In the genomic region with DNA sequence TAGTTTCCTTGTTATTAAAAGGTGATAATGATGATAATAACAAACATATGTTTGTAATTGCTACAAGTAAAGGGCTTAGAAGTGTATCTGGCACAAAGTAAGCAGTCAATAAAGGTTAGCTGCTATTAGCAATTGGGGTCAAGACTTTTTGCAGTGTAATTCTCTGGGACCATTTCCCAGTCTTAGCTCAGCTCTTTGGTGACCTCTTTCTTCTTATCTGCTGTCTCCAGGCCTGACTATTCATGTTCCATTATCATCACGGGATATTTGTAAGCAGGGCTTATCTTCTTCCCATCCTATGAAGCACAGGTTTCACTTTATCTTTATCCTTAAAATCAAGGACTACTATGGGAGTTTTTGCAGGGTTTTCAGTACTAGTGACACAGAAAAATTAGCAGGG, we compare ENCODE assay signal across 10 cellular contexts.
DNase-seq lines count a peak whose midpoint lies in the region; ATAC-seq and TF ChIP-seq lines count a peak whose summit lies in the region.
"Had no signal": no experiment of that assay in that cellular context is flagged by ENCODE, and none has a peak within 500 bp of the region (broad histone marks: within the 10 kb centered on the region; RNA-seq: fewer than 3 reads in every experiment).

No MANE protein-coding gene starts in this region.

- TF ChIP-seq CTCF in AG04450 (IDR thresholded peaks at IDR 0.05; ENCODE audit: low read depth, low read length) (no peak), HL-60 (IDR thresholded peaks at IDR 0.05; ENCODE audit: insufficient read depth, low read length) (no peak), chondrocyte (IDR thresholded peaks at IDR 0.05) (no peak)

- CTCF ChIA-PET in AG04450 (lab: Charles Lee): interaction anchor here (0.7 kb wide), 1 partner anchor 91 kb away, joined by 3 read pairs; no protein-coding TSS in a partner anchor

- H3K9me3 ChIP-seq in AG04450 (ENCODE audit: control insufficient read depth, insufficient read depth, low read length): no peaks in the 10 kb centered on the region

- POLR2A ChIA-PET in AG04450 (lab: Yijun Ruan, JAX): interaction anchor here (1.2 kb wide), 1 partner anchor 28 kb away, joined by 3 read pairs; no protein-coding TSS in a partner anchor

- peaks cover 4% of the 10 kb centered on the region for H3K36me3 Mint-ChIP-seq in chondrocyte (ENCODE audit: low read depth)

- no peak overlapping the region for H3K9ac ChIP-seq in mesendoderm (ENCODE audit: low read length)

- H3K79me1 ChIP-seq in mesendoderm (ENCODE audit: low read length): no peaks in the 10 kb centered on the region

- H3K9me3 Mint-ChIP-seq in chondrocyte (ENCODE audit: low read depth): peaks cover 2% of the 10 kb centered on the region

- no peak overlapping the region for H2BK5ac ChIP-seq in mesendoderm (ENCODE audit: low read length)

- DNase-seq in AG04450 (ENCODE audit: low read depth, low spot score): no peak
- no peak for DNase-seq in HL-60 (ENCODE audit: low read depth in 1 of 2, low spot score in 1 of 2)
- no peak for DNase-seq in chondrocyte (ENCODE audit: low spot score)
- peak; percentile 14 for DNase-seq in mesendoderm
- DNase-seq in DMS 273 treated with DMSO at 0.1 percent for 48 hours (lab: John Stamatoyannopoulos, UW): no peak
- DNase-seq: activated effector memory CD4-positive, alpha-beta T cell treated with Interleukin-2 at 50 U/mL for 16 hours; occipital lobe had no signal

- no peak overlapping the region for H3K4me3 Mint-ChIP-seq in chondrocyte (ENCODE audit: unreplicated experiment)

- no peaks in the 10 kb centered on the region for H3K4me1 ChIP-seq in mesendoderm (ENCODE audit: control insufficient read depth, low read depth, low read length)

- H3K23ac ChIP-seq in mesendoderm (ENCODE audit: low read length): no peak overlapping the region

- no peak overlapping the region for H3K4ac ChIP-seq in mesendoderm (ENCODE audit: low read depth, low read length)

- H3K4me1 Mint-ChIP-seq in chondrocyte (ENCODE audit: low read depth): peaks cover 43% of the 10 kb centered on the region

- no peak overlapping the region for H3K4me2 ChIP-seq in mesendoderm (ENCODE audit: low read length)

- H3K27ac ChIP-seq in AG04450 (ENCODE audit: low read depth, low read length): peak overlapping the region; percentile 70
- H3K27ac ChIP-seq in HL-60 (replicated peaks): peak overlapping the region; percentile 65
- no peak overlapping the region for H3K27ac ChIP-seq in mesendoderm (ENCODE audit: low read depth, low read length)

- no peaks in the 10 kb centered on the region for H3K79me2 ChIP-seq in mesendoderm (ENCODE audit: control insufficient read depth, insufficient read depth, low read length)

- no peaks in the 10 kb centered on the region for H3K27me3 Mint-ChIP-seq in chondrocyte (ENCODE audit: low read depth)

- no peaks in the 10 kb centered on the region for H3K36me3 ChIP-seq in mesendoderm (ENCODE audit: control insufficient read depth, insufficient read depth, low read length)

- H3K27ac Mint-ChIP-seq in chondrocyte (ENCODE audit: unreplicated experiment): peak overlapping the region; percentile 93

- ATAC-seq in GM19395 (IDR thresholded peaks at IDR 0.05; ENCODE audit: unreplicated experiment) (no peak), GM19324 (IDR thresholded peaks at IDR 0.05; ENCODE audit: low FRiP score, unreplicated experiment) (no peak), HG03095 (IDR thresholded peaks at IDR 0.05; ENCODE audit: unreplicated experiment) (no peak)

- H2BK120ac ChIP-seq in mesendoderm (ENCODE audit: low read depth, low read length): no peak overlapping the region

- H3K56ac ChIP-seq in mesendoderm (ENCODE audit: low read length): no peak overlapping the region

- no peak overlapping the region for H4K5ac ChIP-seq in mesendoderm (ENCODE audit: low read length)

- no peak overlapping the region for H4K8ac ChIP-seq in mesendoderm (ENCODE audit: low read depth, low read length)

- no peak overlapping the region for H2BK15ac ChIP-seq in mesendoderm (replicated peaks; ENCODE audit: low read depth)

- H3K27me3 ChIP-seq in AG04450 (ENCODE audit: control insufficient read depth, insufficient read depth, low read length): no peaks in the 10 kb centered on the region
- H3K27me3 ChIP-seq in HL-60 (ENCODE audit: insufficient read depth, poor library complexity, severe bottlenecking): no peaks in the 10 kb centered on the region
- H3K27me3 ChIP-seq in mesendoderm (ENCODE audit: insufficient read depth, low read length, poor library complexity): no peaks in the 10 kb centered on the region

- H3K18ac ChIP-seq in mesendoderm (ENCODE audit: low read length): no peak overlapping the region

- H3K4me3 ChIP-seq in AG04450 (ENCODE audit: low read depth, low read length) (no peak overlapping the region), HL-60 (replicated peaks; ENCODE audit: insufficient read depth, low read length) (no peak overlapping the region), mesendoderm (ENCODE audit: low read length) (no peak overlapping the region)

- WGBS in mesendoderm (ENCODE audit: extremely low coverage, insufficient coverage, low lambda C conversion rate): no CpG with 5 or more reads among the region's 1 CpG

- no peak overlapping the region for H2AK5ac ChIP-seq in mesendoderm (ENCODE audit: low read length)
